ENCODE assay signal across 1 cellular context in genomic region chr6:108738684-108739406, GRCh38.
TF ChIP-seq lines count a peak whose summit lies in the region.

No MANE protein-coding gene starts in this region.

TF ChIP-seq in K562, 482 proteins besides CTCF, POLR2A, EP300 and RAD21 (continued from another document):
- TF ChIP-seq ZNF395 (CRISPR knock-in tag; IDR thresholded peaks at IDR 0.05): no peak; the same call in 1 of the 2 replicates
- no peak for TF ChIP-seq CSDE1 (IDR thresholded peaks at IDR 0.05)
- TF ChIP-seq ZFX (CRISPR knock-in tag; IDR thresholded peaks at IDR 0.05): no peak
- no peak for TF ChIP-seq MTA3 (IDR thresholded peaks at IDR 0.05; ENCODE audit: borderline replicate concordance)
- no peak for TF ChIP-seq PRDM10 (IDR thresholded peaks at IDR 0.05; ENCODE audit: partially characterized antibody)
- no peak for TF ChIP-seq RAD51 (IDR thresholded peaks at IDR 0.05; ENCODE audit: borderline replicate concordance, low read depth)
